In genomic region chr9:82333671-82334070, GRCh38 we compare ENCODE assay signal across 19 cellular contexts.
DNase-seq lines count a peak whose midpoint lies in the region; ATAC-seq and TF ChIP-seq lines count a peak whose summit lies in the region.
"Had no signal": no experiment of that assay in that cellular context is flagged by ENCODE, and none has a peak within 500 bp of the region (broad histone marks: within the 10 kb centered on the region; RNA-seq: fewer than 3 reads in every experiment).

No MANE protein-coding gene starts in this region.

- CTCF ChIA-PET in SK-N-SH (lab: Yijun Ruan, JAX) (no interaction called here), RWPE1 (lab: Yijun Ruan, JAX) (no interaction called here)

- H3F3A ChIP-seq in SK-N-SH (replicated peaks; ENCODE audit: insufficient read depth): peaks cover 28% of the 10 kb centered on the region

- TF ChIP-seq RAD21 in SK-N-SH (IDR thresholded peaks at IDR 0.05; ENCODE audit: low read length): no peak

- DNase-seq in SK-N-SH (no peak), RWPE1 (ENCODE audit: low spot score) (peak; percentile 36), fibroblast of mammary gland (ENCODE audit: low read depth) (peak; percentile 43), vagina (ENCODE audit: extremely low spot score in 2 of 2) (no peak), putamen (ENCODE audit: low spot score) (no peak), thyroid gland (no peak)
- DNase-seq: 8988T; CD4-positive, alpha-beta memory T cell; DMS79 treated with DMSO at 0.1 percent for 48 hours; GDM1; NCI-H1930; NCI-H2171 treated with DMSO at 0.1 percent for 48 hours; NCI-H446 treated with DMSO at 0.1 percent for 48 hours; NK-92 treated with Interleukin-12 subunit alpha and Interleukin-12 subunit beta, amount 100 ng/mL, for 24 hours; Right ventricle myocardium superior had no signal

- H3K4me2 ChIP-seq in SK-N-SH: 0 out of 2 replicates have a peak overlapping the region, but pooled peaks have one; percentile 67

- TF ChIP-seq EP300 in SK-N-SH (IDR thresholded peaks at IDR 0.05; ENCODE audit: borderline replicate concordance in 1 of 2, low read depth in 1 of 2, low read length in 1 of 2): no peak

- peaks cover 2 to 17% of the 10 kb centered on the region in 2 experiments for H3K4me1 ChIP-seq in SK-N-SH (ENCODE audit: control insufficient read depth in 1 of 2, insufficient read depth in 2 of 2, low read depth in 1 of 2, low read length in 1 of 2)
- no peaks in the 10 kb centered on the region for H3K4me1 ChIP-seq in vagina
- no peaks in the 10 kb centered on the region for H3K4me1 ChIP-seq in thyroid gland

- H4K20me1 ChIP-seq in SK-N-SH (ENCODE audit: insufficient read depth): no peaks in the 10 kb centered on the region

- TF ChIP-seq CTCF in SK-N-SH (IDR thresholded peaks at IDR 0.05) (no peak), RWPE1 (conservative IDR thresholded peaks at IDR 0.05; ENCODE audit: low read depth) (no peak), fibroblast of mammary gland (conservative IDR thresholded peaks at IDR 0.05; ENCODE audit: control insufficient read depth, insufficient read depth, low read depth, low read length) (no peak), vagina (IDR thresholded peaks at IDR 0.05) (no peak), thyroid gland (IDR thresholded peaks at IDR 0.05) (no peak)

- intact Hi-C loops in vagina (cut with DNase I): no loop called here
- intact Hi-C loops in thyroid gland (cut with DNase I): no loop called here

- H3K9me2 ChIP-seq in SK-N-SH: no peaks in the 10 kb centered on the region

- H2AFZ ChIP-seq in SK-N-SH (ENCODE audit: low read depth): no peak overlapping the region

- H3K27ac ChIP-seq in SK-N-SH (ENCODE audit: low read depth in 2 of 2, low read length in 1 of 2) (peak overlapping the region in 1 of 2 experiments; percentile 77; a peak in 1 of 4 replicates), RWPE1 (no peak overlapping the region), vagina (no peak overlapping the region), thyroid gland (no peak overlapping the region)
- H3K27ac ChIP-seq: SK-N-MC had no signal

- H3K27me3 ChIP-seq in SK-N-SH (ENCODE audit: insufficient read depth) (no peaks in the 10 kb centered on the region), vagina (no peaks in the 10 kb centered on the region), thyroid gland (no peaks in the 10 kb centered on the region)

- ATAC-seq in SK-N-SH treated with all-trans-retinoic acid at 6 μM for 48 hours (no peak), GM21737 (IDR thresholded peaks at IDR 0.05; ENCODE audit: unreplicated experiment) (no peak)
- ATAC-seq: GM12878 had no signal

- POLR2A ChIA-PET in SK-N-SH (lab: Yijun Ruan, JAX) (no interaction called here), RWPE1 (lab: Yijun Ruan, JAX; ENCODE audit: low non-redundant PET) (no interaction called here)

- TF ChIP-seq POLR2A in vagina (IDR thresholded peaks at IDR 0.05): no peak
- no peak for TF ChIP-seq POLR2A in thyroid gland (IDR thresholded peaks at IDR 0.05)

- no peak overlapping the region for H3K9ac ChIP-seq in SK-N-SH

- H3K9me3 ChIP-seq in SK-N-SH: no peaks in the 10 kb centered on the region
- no peaks in the 10 kb centered on the region for H3K9me3 ChIP-seq in vagina
- H3K9me3 ChIP-seq in thyroid gland: no peaks in the 10 kb centered on the region

- no peak overlapping the region for H3K4me3 ChIP-seq in SK-N-SH (ENCODE audit: low read depth in 2 of 2, low read length in 1 of 2)
- H3K4me3 ChIP-seq in fibroblast of mammary gland (ENCODE audit: control insufficient read depth, low read depth, low read length): no peak overlapping the region
- H3K4me3 ChIP-seq in vagina: no peak overlapping the region
- H3K4me3 ChIP-seq in thyroid gland (replicated peaks in 1 of 3): no peak overlapping the region
- H3K4me3 ChIP-seq: GM12878, SK-N-MC had no signal

- H3K36me3 ChIP-seq in SK-N-SH (replicated peaks in 1 of 2; ENCODE audit: control insufficient read depth in 1 of 2, insufficient read depth in 2 of 2, low read length in 1 of 2) (no peaks in the 10 kb centered on the region), vagina (no peaks in the 10 kb centered on the region), thyroid gland (no peaks in the 10 kb centered on the region)

- 72% methylated on average over 2 of the region's 2 CpGs for WGBS in SK-N-SH (ENCODE audit: low lambda C conversion rate)
- WGBS in thyroid gland, 2 donors: 87 to 88% methylated on average over 2 of the region's 2 CpGs

- no peaks in the 10 kb centered on the region for H3K79me2 ChIP-seq in SK-N-SH (ENCODE audit: insufficient read depth)

TF ChIP-seq in SK-N-SH, 30 proteins besides CTCF, POLR2A, EP300 and RAD21:
- TF ChIP-seq GABPA (IDR thresholded peaks at IDR 0.05; ENCODE audit: low read depth): no peak
- TF ChIP-seq FOXM1 (IDR thresholded peaks at IDR 0.05; ENCODE audit: low read depth): no peak
- no peak for TF ChIP-seq TCF12 (IDR thresholded peaks at IDR 0.05)
- TF ChIP-seq GATA2 (CRISPR knock-in tag; IDR thresholded peaks at IDR 0.05): no peak
- TF ChIP-seq TEAD4 (IDR thresholded peaks at IDR 0.05; ENCODE audit: borderline replicate concordance, insufficient read depth): no peak

TF ChIP-seq in SK-N-SH treated with all-trans-retinoic acid at 6 μM for 48 hours, 23 proteins besides CTCF, POLR2A, EP300 and RAD21:
- TF ChIP-seq ZNF70 (CRISPR knock-in tag; IDR thresholded peaks at IDR 0.05): no peak
- no peak for TF ChIP-seq TOX (CRISPR knock-in tag; IDR thresholded peaks at IDR 0.05; ENCODE audit: borderline replicate concordance)
- no peak for TF ChIP-seq ZFP30 (CRISPR knock-in tag; IDR thresholded peaks at IDR 0.05)
- TF ChIP-seq GLIS3 (CRISPR knock-in tag; IDR thresholded peaks at IDR 0.05): no peak

Comparison
In these comparisons a context has a peak if more than half of its experiments do, and no peak if none do; other contexts are left out.
1. DNase-seq: peak in RWPE1 (single experiment) and fibroblast of mammary gland (single experiment); none in SK-N-SH (single experiment), vagina (0 of 2), putamen (single experiment) and thyroid gland (0 of 2).